ENCODE assay signal across 1 cellular context in the genomic region with DNA sequence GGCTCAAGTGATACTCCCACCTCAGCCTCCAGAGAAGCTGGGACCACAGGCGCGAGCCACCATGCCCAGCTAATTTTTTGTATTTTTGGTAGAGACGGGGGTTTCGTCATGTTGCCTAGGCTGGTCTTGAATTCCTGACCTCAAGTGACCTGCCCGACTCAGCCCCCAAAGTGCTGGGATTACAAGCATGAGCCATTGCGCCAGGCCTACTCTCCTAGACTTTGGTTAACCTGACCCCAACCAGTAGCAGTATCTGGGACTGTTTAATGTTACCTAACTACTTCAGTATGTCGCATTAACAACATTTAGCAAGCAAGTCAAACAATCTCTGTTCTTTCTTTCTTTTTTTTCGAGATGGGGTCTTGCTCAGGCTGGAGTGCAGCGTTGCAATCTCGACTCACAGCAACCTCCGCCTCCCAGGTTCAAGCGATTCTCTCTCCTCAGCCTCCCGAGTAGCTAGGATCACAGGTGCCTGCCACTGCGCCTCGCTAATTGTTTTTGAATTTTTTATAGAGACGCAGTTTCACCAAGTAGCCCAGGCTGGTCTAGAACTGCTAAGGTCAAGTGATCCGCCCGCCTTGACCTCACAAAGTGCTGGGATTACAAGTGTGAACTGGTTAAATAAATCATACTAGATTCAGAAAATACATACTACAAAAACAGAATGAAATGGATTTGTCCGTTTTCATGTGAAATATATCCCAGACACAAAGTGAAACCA.
TF ChIP-seq lines count a peak whose summit lies in the region.

No MANE protein-coding gene starts in this region.

TF ChIP-seq in liver, 16 proteins besides CTCF, POLR2A, EP300 and RAD21 (continued from another document):
- peak; percentile 92 to 93 for TF ChIP-seq HNF4A (conservative IDR thresholded peaks at IDR 0.05)
- peak; percentile 67 for TF ChIP-seq SP1 (IDR thresholded peaks at IDR 0.05)
- TF ChIP-seq, protein P1, sequence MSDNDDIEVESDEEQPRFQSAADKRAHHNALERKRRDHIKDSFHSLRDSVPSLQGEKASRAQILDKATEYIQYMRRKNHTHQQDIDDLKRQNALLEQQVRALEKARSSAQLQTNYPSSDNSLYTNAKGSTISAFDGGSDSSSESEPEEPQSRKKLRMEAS (IDR thresholded peaks at IDR 0.05) = no peak
